In the genomic region with DNA sequence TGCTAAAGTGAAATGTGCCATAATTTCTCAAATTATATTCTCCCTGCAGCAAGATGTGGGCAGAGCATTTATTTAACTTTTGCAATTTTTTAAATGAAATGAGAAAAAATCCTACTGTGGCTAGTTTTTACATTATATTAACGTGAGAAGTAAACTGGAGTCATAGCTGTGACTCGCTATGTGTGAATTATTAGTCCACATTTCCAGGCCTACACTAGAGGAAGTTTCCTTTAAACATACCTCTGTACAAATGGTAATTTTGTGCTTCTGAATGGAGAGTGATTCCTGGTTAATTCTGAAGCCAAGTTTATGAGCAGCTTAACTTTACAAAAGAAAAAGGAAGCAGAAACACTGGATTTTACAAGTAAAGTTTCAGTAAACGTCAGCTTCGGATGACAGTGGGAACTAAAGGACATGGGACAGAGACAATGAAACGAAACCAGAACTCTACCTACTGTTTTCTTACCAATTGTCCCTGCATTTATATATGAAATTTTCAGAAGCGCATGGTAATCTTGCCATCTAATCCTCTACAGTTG, we compare ENCODE assay signal across 26 cellular contexts.
DNase-seq lines count a peak whose midpoint lies in the region; ATAC-seq, FAIRE-seq and TF ChIP-seq lines count a peak whose summit lies in the region.
"Had no signal": no experiment of that assay in that cellular context is flagged by ENCODE, and none has a peak within 500 bp of the region (broad histone marks: within the 10 kb centered on the region; RNA-seq: fewer than 3 reads in every experiment).

No MANE protein-coding gene starts in this region.

- DNase-seq in right lobe of liver (no peak), HepG2 (ENCODE audit: low spot score) (no peak), T-helper 17 cell (no peak), foreskin keratinocyte (peak in 1 of 2 donors; percentile 33), DMS153 treated with DMSO at 0.1 percent for 48 hours (lab: John Stamatoyannopoulos, UW; ENCODE audit: unreplicated experiment) (no peak), Ammon's horn (ENCODE audit: low spot score) (no peak)
- DNase-seq in activated CD4-positive, alpha-beta T cell treated with anti-CD3 and anti-CD28 coated beads, Interleukin-2, amount 10 ng/mL, durations not matched to agents 24 days and 14 days, result no peak
- DNase-seq: 8988T; activated CD4-positive, alpha-beta T cell treated with anti-CD3 and anti-CD28 coated beads, Interleukin-2, amount 10 ng/mL, durations not matched to agents 7 days and 5 days; activated effector memory CD4-positive, alpha-beta T cell treated with Interleukin-2 at 50 U/mL for 16 hours; BE2C; DMS79 treated with DMSO at 0.1 percent for 48 hours; effector CD8-positive, alpha-beta T cell; NCI-H1048; NCI-H187 treated with DMSO at 0.1 percent for 48 hours; NCI-H226; psoas muscle; SHP77 treated with DMSO at 0.1 percent for 48 hours; small intestine; stimulated activated CD4-positive, alpha-beta T cell treated with anti-CD3 and anti-CD28 coated beads, Interleukin-4, amount 100 ng/mL, for 1 hour; stimulated activated naive CD4-positive, alpha-beta T cell treated with Interleukin-2 at 50 U/mL for 16 hours had no signal

- H3K27ac ChIP-seq in right lobe of liver (peak overlapping the region in 2 of 3 donors; percentile 20 to 25), HepG2 (ENCODE audit: extremely low read length, insufficient read depth, low read length) (no peak overlapping the region), foreskin keratinocyte (no peak overlapping the region)
- H3K27ac ChIP-seq: psoas muscle, thoracic aorta had no signal

- CTCF ChIA-PET in HepG2 (lab: Yijun Ruan, JAX; ENCODE audit: low intra/inter-chr PET ratio, low total read pairs), result no interaction called here

- TF ChIP-seq CTCF in right lobe of liver (IDR thresholded peaks at IDR 0.05), result no peak
- no peak for TF ChIP-seq CTCF in HepG2 (CRISPR knock-in tag; IDR thresholded peaks at IDR 0.05)
- TF ChIP-seq CTCF in foreskin keratinocyte (conservative IDR thresholded peaks at IDR 0.05), result no peak

- H3K4me2 ChIP-seq in HepG2 (ENCODE audit: low read depth, low read length), result no peak overlapping the region

- H3K27me3 Mint-ChIP-seq in T-helper 17 cell, result peaks cover 86% of the 10 kb centered on the region
- H3K27me3 Mint-ChIP-seq in activated CD4-positive, alpha-beta T cell treated with anti-CD3 and anti-CD28 coated beads, Interleukin-2, amount 10 ng/mL, durations not matched to agents 24 days and 14 days, result peaks cover 76% of the 10 kb centered on the region

- H4K20me1 ChIP-seq in HepG2 (ENCODE audit: insufficient read depth, low read length), result no peaks in the 10 kb centered on the region

- BruUV-seq in HepG2 (replicated peaks; lab: Mats Ljungman, UMichigan), result no TSS peak

- POLR2A ChIA-PET in HepG2 (lab: Yijun Ruan, JAX), result no interaction called here

- H3K4me3 ChIP-seq in right lobe of liver, result no peak overlapping the region
- H3K4me3 ChIP-seq in HepG2 (replicated peaks in 1 of 3; ENCODE audit: insufficient read depth in 1 of 3, low read depth in 2 of 3, low read length in 3 of 3), result no peak overlapping the region
- H3K4me3 ChIP-seq: HAP-1, psoas muscle, thoracic aorta had no signal

- in situ Hi-C loops in HepG2 (cut with HindIII; ENCODE audit: extremely low pct_ligation_motif_present, low pct_unique_long_range_greater_than_20kb), result loop anchor here (25.0 kb wide), 1 partner anchor 426 kb away; no protein-coding TSS in a partner anchor

- TF ChIP-seq RAD21 in HepG2 (CRISPR knock-in tag; IDR thresholded peaks at IDR 0.05), result no peak

- peaks cover 0 to 3% (median 0%) of the 10 kb centered on the region in 4 donors for H3K4me1 ChIP-seq in right lobe of liver
- no peaks in the 10 kb centered on the region; the same call in 1 of the 2 replicates for H3K4me1 ChIP-seq in HepG2 (ENCODE audit: insufficient read depth, low read length)
- no peaks in the 10 kb centered on the region for H3K4me1 ChIP-seq in foreskin keratinocyte

- H3K4me3 Mint-ChIP-seq in T-helper 17 cell, result peak overlapping the region; percentile 45
- no peak overlapping the region for H3K4me3 Mint-ChIP-seq in activated CD4-positive, alpha-beta T cell treated with anti-CD3 and anti-CD28 coated beads, Interleukin-2, amount 10 ng/mL, durations not matched to agents 24 days and 14 days
- H3K4me3 Mint-ChIP-seq: activated CD4-positive, alpha-beta T cell treated with anti-CD3 and anti-CD28 coated beads, Interleukin-2, amount 10 ng/mL, durations not matched to agents 7 days and 5 days had no signal

- no peak overlapping the region for H3K27ac Mint-ChIP-seq in T-helper 17 cell
- no peak overlapping the region for H3K27ac Mint-ChIP-seq in activated CD4-positive, alpha-beta T cell treated with anti-CD3 and anti-CD28 coated beads, Interleukin-2, amount 10 ng/mL, durations not matched to agents 24 days and 14 days
- H3K27ac Mint-ChIP-seq: activated CD4-positive, alpha-beta T cell treated with anti-CD3 and anti-CD28 coated beads, Interleukin-2, amount 10 ng/mL, durations not matched to agents 7 days and 5 days; brain had no signal

- H3K79me2 ChIP-seq in HepG2 (ENCODE audit: insufficient read depth, low read length), result no peaks in the 10 kb centered on the region

- intact Hi-C loops in right lobe of liver (cut with DNase I) (no loop called here), HepG2 (cut with micrococcal nuclease; ENCODE audit: unreplicated experiment) (no loop called here)
- intact Hi-C loops in activated CD4-positive, alpha-beta T cell treated with anti-CD3 and anti-CD28 coated beads, Interleukin-2, amount 10 ng/mL, durations not matched to agents 24 days and 14 days (cut with micrococcal nuclease), result loop anchor here (10.0 kb wide), 2 partner anchors 314 to 614 kb away; a partner anchor contains a TSS

- TF ChIP-seq POLR2A in right lobe of liver (IDR thresholded peaks at IDR 0.05) (no peak), HepG2 (IDR thresholded peaks at IDR 0.05; ENCODE audit: insufficient read depth in 1 of 2, low read depth in 2 of 2, low read length in 2 of 2) (no peak)

- no peak for ATAC-seq in right lobe of liver
- ATAC-seq in HepG2, result no peak
- ATAC-seq in T-helper 17 cell, result no peak
- peak; percentile 56 for ATAC-seq in foreskin keratinocyte
- ATAC-seq in GM18858 (IDR thresholded peaks at IDR 0.05; ENCODE audit: unreplicated experiment), result no peak
- ATAC-seq: esophagus mucosa, psoas muscle had no signal

- WGBS in right lobe of liver (ENCODE audit: insufficient coverage, low coverage, low lambda C conversion rate, missing lambda C conversion rate), result 38% methylated on average over 6 of the region's 6 CpGs
- 47% methylated on average over 6 of the region's 6 CpGs for WGBS in HepG2 (ENCODE audit: low lambda C conversion rate)

- H3K36me3 ChIP-seq in right lobe of liver (no peaks in the 10 kb centered on the region), HepG2 (replicated peaks in 1 of 2; ENCODE audit: control insufficient read depth in 1 of 2, insufficient read depth in 2 of 2, low read length in 2 of 2) (no peaks in the 10 kb centered on the region)
- H3K36me3 ChIP-seq: BE2C, HAP-1, thoracic aorta had no signal

- H3K9me3 ChIP-seq in right lobe of liver (no peaks in the 10 kb centered on the region), HepG2 (ENCODE audit: low read length) (no peaks in the 10 kb centered on the region), T-helper 17 cell (ENCODE audit: control insufficient read depth, low read length, poor library complexity, severe bottlenecking) (no peaks in the 10 kb centered on the region)
- H3K9me3 ChIP-seq: BE2C, HAP-1, psoas muscle, thoracic aorta had no signal

- H2AFZ ChIP-seq in HepG2 (ENCODE audit: low read length), result no peak overlapping the region

- H3K27me3 ChIP-seq in right lobe of liver (peaks cover 11 to 32% of the 10 kb centered on the region in 2 donors), HepG2 (ENCODE audit: control insufficient read depth in 1 of 2, insufficient read depth in 2 of 2, low read length in 2 of 2) (peaks cover 2 to 41% of the 10 kb centered on the region in 2 experiments; a peak in 3 of 5 replicates), foreskin keratinocyte (peaks cover 96% of the 10 kb centered on the region)
- H3K27me3 ChIP-seq: BE2C had no signal

- no peak for TF ChIP-seq EP300 in HepG2 (IDR thresholded peaks at IDR 0.05; ENCODE audit: low read depth in 2 of 2, low read length in 2 of 2)
- no peak for TF ChIP-seq EP300 in HepG2 (CRISPR knock-in tag; IDR thresholded peaks at IDR 0.05; ENCODE audit: borderline replicate concordance)

- peaks cover 7% of the 10 kb centered on the region for H3K9me3 Mint-ChIP-seq in activated CD4-positive, alpha-beta T cell treated with anti-CD3 and anti-CD28 coated beads, Interleukin-2, amount 10 ng/mL, durations not matched to agents 24 days and 14 days
- H3K9me3 Mint-ChIP-seq: activated CD4-positive, alpha-beta T cell treated with anti-CD3 and anti-CD28 coated beads, Interleukin-2, amount 10 ng/mL, durations not matched to agents 7 days and 5 days had no signal

- no peaks in the 10 kb centered on the region for H3K36me3 Mint-ChIP-seq in T-helper 17 cell (ENCODE audit: low read depth)
- peaks cover 2% of the 10 kb centered on the region for H3K36me3 Mint-ChIP-seq in activated CD4-positive, alpha-beta T cell treated with anti-CD3 and anti-CD28 coated beads, Interleukin-2, amount 10 ng/mL, durations not matched to agents 24 days and 14 days (ENCODE audit: low read depth)
- H3K36me3 Mint-ChIP-seq: brain had no signal

- no peak for FAIRE-seq in HepG2 (lab: Jason Lieb, UNC)
- FAIRE-seq: small intestine had no signal

- peaks cover 22% of the 10 kb centered on the region for H3K4me1 Mint-ChIP-seq in T-helper 17 cell
- peaks cover 24% of the 10 kb centered on the region for H3K4me1 Mint-ChIP-seq in activated CD4-positive, alpha-beta T cell treated with anti-CD3 and anti-CD28 coated beads, Interleukin-2, amount 10 ng/mL, durations not matched to agents 24 days and 14 days

- no peak overlapping the region for H3K9ac ChIP-seq in HepG2 (ENCODE audit: insufficient read depth, low read depth, low read length)

TF ChIP-seq in HepG2, 621 proteins besides CTCF, POLR2A, EP300 and RAD21 (continues in another document):
- TF ChIP-seq, protein P1, sequence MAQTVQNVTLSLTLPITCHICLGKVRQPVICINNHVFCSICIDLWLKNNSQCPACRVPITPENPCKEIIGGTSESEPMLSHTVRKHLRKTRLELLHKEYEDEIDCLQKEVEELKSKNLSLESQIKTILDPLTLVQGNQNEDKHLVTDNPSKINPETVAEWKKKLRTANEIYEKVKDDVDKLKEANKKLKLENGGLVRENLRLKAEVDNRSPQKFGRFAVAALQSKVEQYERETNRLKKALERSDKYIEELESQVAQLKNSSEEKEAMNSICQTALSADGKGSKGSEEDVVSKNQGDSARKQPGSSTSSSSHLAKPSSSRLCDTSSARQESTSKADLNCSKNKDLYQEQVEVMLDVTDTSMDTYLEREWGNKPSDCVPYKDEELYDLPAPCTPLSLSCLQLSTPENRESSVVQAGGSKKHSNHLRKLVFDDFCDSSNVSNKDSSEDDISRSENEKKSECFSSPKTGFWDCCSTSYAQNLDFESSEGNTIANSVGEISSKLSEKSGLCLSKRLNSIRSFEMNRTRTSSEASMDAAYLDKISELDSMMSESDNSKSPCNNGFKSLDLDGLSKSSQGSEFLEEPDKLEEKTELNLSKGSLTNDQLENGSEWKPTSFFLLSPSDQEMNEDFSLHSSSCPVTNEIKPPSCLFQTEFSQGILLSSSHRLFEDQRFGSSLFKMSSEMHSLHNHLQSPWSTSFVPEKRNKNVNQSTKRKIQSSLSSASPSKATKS (CRISPR knock-in tag; IDR thresholded peaks at IDR 0.05), result no peak

Comparison
In these comparisons a context has a peak if more than half of its experiments do, and no peak if none do; other contexts are left out.
1. H3K27ac ChIP-seq: peak in right lobe of liver (2 of 3); none in HepG2 (single experiment) and foreskin keratinocyte (single experiment).